Comparison of ENCODE assay signal across 9 cellular contexts in genomic region chr1:1629430-1630190, GRCh38. TPM values are rescaled to one million over a fixed set of nuclear protein-coding genes. Genes with fewer than 3 reads are reported as not detected.
DNase-seq lines count a peak whose midpoint lies in the region; TF ChIP-seq lines count a peak whose summit lies in the region.
"Had no signal": no experiment of that assay in that cellular context is flagged by ENCODE, and none has a peak within 500 bp of the region (broad histone marks: within the 10 kb centered on the region; RNA-seq: fewer than 3 reads in every experiment).

No MANE protein-coding gene starts in this region.

- in situ Hi-C loops in GM13976 (cut with MboI; ENCODE audit: low sequenced_read_pairs, unreplicated experiment) (no loop called here), ACHN (cut with HindIII; ENCODE audit: low pct_ligation_motif_present, low pct_unique_long_range_greater_than_20kb, low sequenced_read_pairs) (no loop called here)

- 56% methylated on average over 27 of the region's 48 CpGs for WGBS in esophagus muscularis mucosa

- H3K9me3 ChIP-seq in esophagus muscularis mucosa = no peaks in the 10 kb centered on the region
- H3K9me3 ChIP-seq: tibial artery had no signal

- peaks cover 10 to 44% (median 22%) of the 10 kb centered on the region in 4 donors for H3K27me3 ChIP-seq in esophagus muscularis mucosa

- TF ChIP-seq CTCF in GM13976 (IDR thresholded peaks at IDR 0.05; ENCODE audit: borderline replicate concordance, control extremely low read depth, extremely low read depth, insufficient read depth, missing control alignments) = no peak
- TF ChIP-seq CTCF in esophagus muscularis mucosa (IDR thresholded peaks at IDR 0.05) = no peak

- peak overlapping the region in 3 of 4 donors; percentile 81 to 87 (median 84) for H3K27ac ChIP-seq in esophagus muscularis mucosa (replicated peaks in 1 of 4)

- TF ChIP-seq POLR2A in esophagus muscularis mucosa (IDR thresholded peaks at IDR 0.05; ENCODE audit: low read depth) = no peak

- peaks cover 14 to 26% (median 25%) of the 10 kb centered on the region in 4 donors for H3K4me1 ChIP-seq in esophagus muscularis mucosa

- TF ChIP-seq EP300 in esophagus muscularis mucosa (IDR thresholded peaks at IDR 0.05) = no peak

- peak overlapping the region in 2 of 4 donors; percentile 41 to 54 for H3K4me3 ChIP-seq in esophagus muscularis mucosa

- intact Hi-C loops in esophagus muscularis mucosa (cut with DNase I) = no loop called here

- peaks cover 14 to 51% (median 33%) of the 10 kb centered on the region in 4 donors for H3K36me3 ChIP-seq in esophagus muscularis mucosa

- DNase-seq in GM13976 (ENCODE audit: low spot score) = peak; percentile 82
- peak; percentile 26 to 57 for DNase-seq in activated CD4-positive, alpha-beta T cell treated with anti-CD3 and anti-CD28 coated beads, Interleukin-2, amount 50 U/mL, for 24 hours (ENCODE audit: low read depth in 1 of 2, low spot score in 1 of 2)
- no peak for DNase-seq in esophagus muscularis mucosa (ENCODE audit: extremely low spot score)
- peak in 2 of 3 donors; percentile 31 to 45 for DNase-seq in stimulated activated CD4-positive, alpha-beta T cell treated with anti-CD3 and anti-CD28 coated beads, TNF-alpha, amount 100 ng/mL, for 48 hours (ENCODE audit: low read depth in 3 of 3)
- no peak for DNase-seq in NCI-H2081 treated with DMSO at 0.1 percent for 48 hours (lab: John Stamatoyannopoulos, UW)
- no peak for DNase-seq in DMS153 treated with DMSO at 0.1 percent for 48 hours (lab: John Stamatoyannopoulos, UW; ENCODE audit: unreplicated experiment)
- no peak for DNase-seq in ACHN
- no peak for DNase-seq in cerebellar nuclear complex (lab: John Stamatoyannopoulos, UW)

RNA-seq across cellular contexts. Expression of gene MMP23B, which starts 2.4 kb away (rescaled TPM):
- 10 to 100 TPM in 3 of 4 donors, 1 to 10 TPM in 1; 3.2 to 19.5 (median 14.0) TPM for total RNA-seq in esophagus muscularis mucosa

RNA-seq across cellular contexts. Expression of gene MIB2, which starts 14.3 kb away (rescaled TPM):
- total RNA-seq in esophagus muscularis mucosa = 10 to 100 TPM; 33.6 to 99.9 (median 74.6) TPM

RNA-seq across cellular contexts. Expression of gene CDK11B, which starts 29.2 kb away (rescaled TPM):
- 10 to 100 TPM; 27.2 to 68.9 (median 33.0) TPM for total RNA-seq in esophagus muscularis mucosa

RNA-seq across cellular contexts. Expression of gene FNDC10, which starts 29.7 kb away (rescaled TPM):
- 1 to 10 TPM in 1 of 4 donors, under 1 TPM in 2, not detected in 1; 0.50 to 1.9 (median 0.84) TPM for total RNA-seq in esophagus muscularis mucosa

RNA-seq across cellular contexts. Expression of gene SSU72, which starts 54.9 kb away (rescaled TPM):
- 100 to 1,000 TPM in 2 of 4 donors, 10 to 100 TPM in 2; 78.7 to 134 (median 112) TPM for total RNA-seq in esophagus muscularis mucosa

Comparison
In these comparisons a context has a peak if more than half of its experiments do, and no peak if none do; other contexts are left out.
1. DNase-seq: peak in GM13976 (single experiment), activated CD4-positive, alpha-beta T cell treated with anti-CD3 and anti-CD28 coated beads, Interleukin-2, amount 50 U/mL, for 24 hours (2 of 2) and stimulated activated CD4-positive, alpha-beta T cell treated with anti-CD3 and anti-CD28 coated beads, TNF-alpha, amount 100 ng/mL, for 48 hours (2 of 3); none in esophagus muscularis mucosa (single experiment), NCI-H2081 treated with DMSO at 0.1 percent for 48 hours (single experiment), DMS153 treated with DMSO at 0.1 percent for 48 hours (single experiment), ACHN (single experiment) and cerebellar nuclear complex (0 of 2).